ENCODE assay signal across 8 cellular contexts in genomic region chr5:123036391-123037103, GRCh38. TPM values are rescaled to one million over a fixed set of nuclear protein-coding genes. Genes with fewer than 3 reads are reported as not detected.
A peak's percentile ranks its signal among the peaks of the same experiment; 100 is the strongest.
DNase-seq lines count a peak whose midpoint lies in the region; ATAC-seq and TF ChIP-seq lines count a peak whose summit lies in the region.

TSS of gene PPIC (minus strand) at chr5:123036725. CDS start at chr5:123036625, 100 bp downstream.

- ATAC-seq in GM19043 (IDR thresholded peaks at IDR 0.05; ENCODE audit: low read depth, unreplicated experiment) (peak; percentile 44), HG03432 (IDR thresholded peaks at IDR 0.05; ENCODE audit: unreplicated experiment) (peak; percentile 75), RWPE2 (ENCODE audit: low read depth) (peak; percentile 80), GM18873 (IDR thresholded peaks at IDR 0.05; ENCODE audit: low FRiP score, unreplicated experiment) (no peak)

- H3K36me3 ChIP-seq in RWPE2 (ENCODE audit: low read depth) (no peaks in the 10 kb centered on the region), skeletal muscle satellite cell (ENCODE audit: insufficient read depth, low read length) (no peaks in the 10 kb centered on the region)

- no peaks in the 10 kb centered on the region for H3K27me3 ChIP-seq in RWPE2 (ENCODE audit: insufficient read depth, poor library complexity, severe bottlenecking)
- no peaks in the 10 kb centered on the region for H3K27me3 ChIP-seq in skeletal muscle satellite cell (ENCODE audit: control insufficient read depth, insufficient read depth, low read length)

- H3K4me2 ChIP-seq in skeletal muscle satellite cell (ENCODE audit: low read length), result peak within 1 kb of the TSS; percentile 86

- H3K4me1 ChIP-seq in RWPE2 (ENCODE audit: insufficient read depth, poor library complexity, severe bottlenecking) (peaks cover 6% of the 10 kb centered on the region), skeletal muscle satellite cell (ENCODE audit: control insufficient read depth, insufficient read depth, low read length) (no peaks in the 10 kb centered on the region)

- DNase-seq in Caki2 (ENCODE audit: low read depth) (peak; percentile 78), RWPE2 (ENCODE audit: low spot score) (peak; percentile 87), islet precursor cell (peak; percentile 93)

- in situ Hi-C loops in Caki2 (cut with HindIII; ENCODE audit: low pct_unique_long_range_greater_than_20kb, low sequenced_read_pairs), result no loop called here

- H3K27ac ChIP-seq in RWPE2 (ENCODE audit: poor library complexity, severe bottlenecking) (peak within 1 kb of the TSS; percentile 29), cingulate gyrus (ENCODE audit: low read depth, low read length) (peak within 1 kb of the TSS; percentile 30)

- peak within 1 kb of the TSS; percentile 67 for H3K4me3 ChIP-seq in RWPE2 (ENCODE audit: severe bottlenecking)
- H3K4me3 ChIP-seq in skeletal muscle satellite cell (ENCODE audit: low read length), result peak within 1 kb of the TSS; percentile 96

- H3K9me3 ChIP-seq in RWPE2 (ENCODE audit: severe bottlenecking) (no peaks in the 10 kb centered on the region), skeletal muscle satellite cell (replicated peaks; ENCODE audit: low read length) (no peaks in the 10 kb centered on the region)

- H3K9ac ChIP-seq in skeletal muscle satellite cell (ENCODE audit: low read depth, low read length), result peak within 1 kb of the TSS; percentile 82

- no peak for TF ChIP-seq CTCF in RWPE2 (IDR thresholded peaks at IDR 0.05; ENCODE audit: poor library complexity, severe bottlenecking)

RNA-seq across cellular contexts. Expression of gene PPIC, which starts in this region (rescaled TPM):
- 21.9 and 24.8 TPM in 2 replicates for total RNA-seq in Caki2 (2014; rRNA removed; shearing (Covaris generic); ENCODE audit: low replicate concordance)
- 19.4 and 20.8 TPM in 2 replicates for total RNA-seq in skeletal muscle satellite cell (2012; rRNA removed)
